ENCODE assay signal across 27 cellular contexts in genomic region chr5:103019804-103020203, GRCh38.
"Had no signal": no experiment of that assay in that cellular context is flagged by ENCODE, and none has a peak within 500 bp of the region (broad histone marks: within the 10 kb centered on the region; RNA-seq: fewer than 3 reads in every experiment).

No MANE protein-coding gene starts in this region.

- FAIRE-seq: colon had no signal

- H3K36me3 Mint-ChIP-seq: activated naive CD4-positive, alpha-beta T cell treated with anti-CD3 and anti-CD28 coated beads, Interleukin-2, amount 10 ng/mL, durations not matched to agents 7 days and 5 days had no signal

- H3K4me3 Mint-ChIP-seq: activated CD8-positive, alpha-beta T cell treated with anti-CD3 and anti-CD28 coated beads for 36 hours; activated naive CD4-positive, alpha-beta T cell treated with anti-CD3 and anti-CD28 coated beads, Interleukin-2, amount 10 ng/mL, durations not matched to agents 7 days and 5 days; activated naive CD8-positive, alpha-beta T cell treated with anti-CD3 and anti-CD28 coated beads, Interleukin-2, amount 10 ng/mL, durations not matched to agents 7 days and 5 days; activated T-cell treated with anti-CD3 and anti-CD28 coated beads, Interleukin-2, amount 50 U/mL, for 72 hours; T-helper 1 cell treated with Interleukin-12 subunit alpha and Interleukin-12 subunit beta and Interleukin-4 antibody, amounts not matched to agents 30 μg/mL and 1 μg/mL, for 36 hours had no signal

- H3K9me3 Mint-ChIP-seq: activated CD8-positive, alpha-beta T cell treated with anti-CD3 and anti-CD28 coated beads for 36 hours; activated naive CD4-positive, alpha-beta T cell treated with anti-CD3 and anti-CD28 coated beads, Interleukin-2, amount 10 ng/mL, durations not matched to agents 7 days and 5 days; activated naive CD8-positive, alpha-beta T cell treated with anti-CD3 and anti-CD28 coated beads, Interleukin-2, amount 10 ng/mL, durations not matched to agents 7 days and 5 days; activated T-cell treated with anti-CD3 and anti-CD28 coated beads, Interleukin-2, amount 50 U/mL, for 72 hours; activated T-helper 2 cell treated with anti-CD3 and anti-CD28 coated beads, Interferon-gamma antibody, Interleukin-2, Interleukin-4, amounts not matched to agents 10 μg/mL and 5 μg/mL and 100 μg/mL, durations not matched to agents 14 hours and 24 hours and 36 hours; T-helper 1 cell treated with Interleukin-12 subunit alpha and Interleukin-12 subunit beta and Interleukin-4 antibody, amounts not matched to agents 30 μg/mL and 1 μg/mL, for 36 hours had no signal

- H3K4me1 Mint-ChIP-seq: activated naive CD4-positive, alpha-beta T cell treated with anti-CD3 and anti-CD28 coated beads, Interleukin-2, amount 10 ng/mL, durations not matched to agents 7 days and 5 days had no signal

- H3K27me3 Mint-ChIP-seq: activated CD8-positive, alpha-beta T cell treated with anti-CD3 and anti-CD28 coated beads for 36 hours; activated naive CD4-positive, alpha-beta T cell treated with anti-CD3 and anti-CD28 coated beads, Interleukin-2, amount 10 ng/mL, durations not matched to agents 7 days and 5 days; activated naive CD8-positive, alpha-beta T cell treated with anti-CD3 and anti-CD28 coated beads, Interleukin-2, amount 10 ng/mL, durations not matched to agents 7 days and 5 days had no signal

- DNase-seq: activated CD4-positive, alpha-beta T cell treated with anti-CD3 and anti-CD28 coated beads for 4 hours; activated CD8-positive, alpha-beta memory T cell treated with anti-CD3 and anti-CD28 coated beads, Interleukin-2, amount 50 U/mL, for 4 hours; activated CD8-positive, alpha-beta T cell treated with anti-CD3 and anti-CD28 coated beads for 36 hours; activated gamma-delta T cell treated with Interleukin-2 at 50 U/mL for 16 hours; activated naive CD4-positive, alpha-beta T cell treated with anti-CD3 and anti-CD28 coated beads, Interleukin-2, amount 10 ng/mL, durations not matched to agents 7 days and 5 days; activated naive CD8-positive, alpha-beta T cell treated with anti-CD3 and anti-CD28 coated beads, Interleukin-2, amount 10 ng/mL, durations not matched to agents 7 days and 5 days; activated T-cell treated with anti-CD3 and anti-CD28 coated beads, Interleukin-2, amount 50 U/mL, for 72 hours; adrenal gland; anterior cingulate cortex; cerebellar nuclear complex; IMR-90; MG63; NCI-H1092; NCI-H1417; NCI-H1930; NCI-H2107; NCI-H345; NCI-H510A; NK-92 treated with Interleukin-12 subunit alpha and Interleukin-12 subunit beta, amount 100 ng/mL, for 24 hours; Peyer's patch; Right ventricle myocardium superior; SJCRH30; SK-N-SH; WERI-Rb-1 had no signal

- H3K27ac Mint-ChIP-seq: activated CD8-positive, alpha-beta T cell treated with anti-CD3 and anti-CD28 coated beads for 36 hours; activated naive CD4-positive, alpha-beta T cell treated with anti-CD3 and anti-CD28 coated beads, Interleukin-2, amount 10 ng/mL, durations not matched to agents 7 days and 5 days; activated naive CD8-positive, alpha-beta T cell treated with anti-CD3 and anti-CD28 coated beads, Interleukin-2, amount 10 ng/mL, durations not matched to agents 7 days and 5 days; activated T-cell treated with anti-CD3 and anti-CD28 coated beads, Interleukin-2, amount 50 U/mL, for 72 hours; T-helper 1 cell treated with Interleukin-12 subunit alpha and Interleukin-12 subunit beta and Interleukin-4 antibody, amounts not matched to agents 30 μg/mL and 1 μg/mL, for 36 hours had no signal
